13 cellular contexts compared by ENCODE assay signal in the genomic region with DNA sequence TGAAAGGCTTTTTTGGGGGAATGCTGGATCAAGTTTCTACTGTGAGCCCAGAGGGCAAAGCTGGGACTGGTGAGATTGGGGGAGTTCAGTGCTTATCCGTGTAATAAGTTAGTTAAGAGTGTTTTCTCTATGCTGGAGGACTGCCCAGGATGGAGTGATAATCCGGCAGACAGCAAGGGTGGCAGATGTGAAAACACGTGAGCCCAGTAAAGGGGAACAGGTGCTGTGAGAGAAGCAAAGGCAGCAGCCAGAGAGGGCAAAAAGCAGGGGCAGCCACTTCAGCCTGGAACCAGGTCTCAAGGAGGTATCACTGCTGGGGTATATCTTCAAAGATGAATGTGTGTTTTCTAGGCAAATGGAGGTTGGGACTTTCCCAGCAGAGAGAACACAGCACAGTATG.
"Had no signal": no experiment of that assay in that cellular context is flagged by ENCODE, and none has a peak within 500 bp of the region (broad histone marks: within the 10 kb centered on the region; RNA-seq: fewer than 3 reads in every experiment).

No MANE protein-coding gene starts in this region.

- H3K27ac ChIP-seq: foreskin keratinocyte, neutrophil, parathyroid adenoma had no signal

- H3K27me3 ChIP-seq: foreskin keratinocyte, neutrophil had no signal

- H3K36me3 ChIP-seq: neutrophil had no signal

- DNase-seq: activated B cell treated with CpG ODN at 0.5 μM for 24 hours; activated CD4-positive, alpha-beta T cell treated with anti-CD3 and anti-CD28 coated beads for 48 hours; activated naive CD4-positive, alpha-beta T cell; activated naive CD8-positive, alpha-beta T cell treated with anti-CD3 and anti-CD28 coated beads, Interleukin-2, amount 10 ng/mL, durations not matched to agents 7 days and 5 days; cortex of kidney; effector CD4-positive, alpha-beta T cell; foreskin keratinocyte; head of caudate nucleus; immature natural killer cell; stimulated activated CD4-positive, alpha-beta T cell treated with anti-CD3 and anti-CD28 coated beads, Interleukin-12 subunit alpha, Interleukin-12 subunit beta, amount 100 ng/mL, for 4 hours; stimulated activated naive B cell treated with anti-CD40 and anti-IgM and Interleukin-4, amounts not matched to agents 10 μg/mL and 1 μg/mL and 100 μg/mL, for 72 hours had no signal

- H3K4me1 ChIP-seq: foreskin keratinocyte had no signal

- H3K9me3 ChIP-seq: neutrophil had no signal
